ENCODE assay signal across 8 cellular contexts in genomic region chr6:31158140-31158862, GRCh38. TPM values are rescaled to one million over a fixed set of nuclear protein-coding genes. Genes with fewer than 3 reads are reported as not detected.
DNase-seq lines count a peak whose midpoint lies in the region; ATAC-seq lines count a peak whose summit lies in the region.

Gene TCF19, plus strand, starts transcription at chr6:31158589. Its CDS starts 881 bp downstream, at chr6:31159470.

- ATAC-seq in GM19397 (IDR thresholded peaks at IDR 0.05; ENCODE audit: unreplicated experiment) (peak; percentile 90), HG03565 (IDR thresholded peaks at IDR 0.05; ENCODE audit: unreplicated experiment) (peak; percentile 65), left lobe of liver (peak; percentile 95)

- peak; percentile 99 for DNase-seq in CD1c-positive myeloid dendritic cell (ENCODE audit: extremely low spot score)
- peak; percentile 99 for DNase-seq in NCI-H748 treated with DMSO at 0.1 percent for 48 hours (lab: John Stamatoyannopoulos, UW)
- DNase-seq in activated CD4-positive, alpha-beta T cell treated with anti-CD3 and anti-CD28 coated beads, Interleukin-2, amount 50 U/mL, for 1 hour = peak; percentile 99
- DNase-seq in cortex of kidney (lab: John Stamatoyannopoulos, UW) = peak; percentile 65
- peak; percentile 99 for DNase-seq in left lobe of liver (ENCODE audit: low spot score)
- DNase-seq in stimulated activated CD4-positive, alpha-beta T cell treated with anti-CD3 and anti-CD28 coated beads, Interleukin-2, amount 100 ng/mL, for 24 hours = peak; percentile 99

RNA-seq across cellular contexts. Expression of gene TCF19, which starts in this region (rescaled TPM):
- total RNA-seq in left lobe of liver = 0.45 TPM

Comparison
In these comparisons a context has a peak if more than half of its experiments do, and no peak if none do; other contexts are left out.
1. Peak in every context shown above with its lines: DNase-seq and ATAC-seq.
2. Peak in DNase-seq and ATAC-seq in left lobe of liver; RNA of the gene not detected or under 1 TPM.